Comparison of ENCODE assay signal across 26 cellular contexts in genomic region chr16:87466975-87467501, GRCh38. TPM values are rescaled to one million over a fixed set of nuclear protein-coding genes. Genes with fewer than 3 reads are reported as not detected.
A peak's percentile ranks its signal among the peaks of the same experiment; 100 is the strongest.
DNase-seq lines count a peak whose midpoint lies in the region; ATAC-seq, FAIRE-seq and TF ChIP-seq lines count a peak whose summit lies in the region.
"Had no signal": no experiment of that assay in that cellular context is flagged by ENCODE, and none has a peak within 500 bp of the region (broad histone marks: within the 10 kb centered on the region; RNA-seq: fewer than 3 reads in every experiment).

No MANE protein-coding gene starts in this region.

- H2AK9ac ChIP-seq in IMR-90 (replicated peaks; ENCODE audit: low read depth, low read length, poor library complexity): no peak overlapping the region

- H3K27me3 ChIP-seq in IMR-90 (ENCODE audit: control insufficient read depth, insufficient read depth, low read length): no peaks in the 10 kb centered on the region
- H3K27me3 ChIP-seq in K562 (ENCODE audit: control insufficient read depth in 2 of 2, insufficient read depth in 2 of 2, low read length in 2 of 2): no peaks in the 10 kb centered on the region
- H3K27me3 ChIP-seq in vagina: no peaks in the 10 kb centered on the region

- H3K36me3 ChIP-seq in IMR-90 (ENCODE audit: control insufficient read depth, insufficient read depth, low read length): no peaks in the 10 kb centered on the region
- H3K36me3 ChIP-seq in K562 (ENCODE audit: control insufficient read depth, insufficient read depth, low read length): no peaks in the 10 kb centered on the region
- no peaks in the 10 kb centered on the region for H3K36me3 ChIP-seq in vagina

- no TSS peak for BruUV-seq in IMR-90 (replicated peaks; lab: Mats Ljungman, UMichigan)
- no TSS peak for BruUV-seq in K562 (replicated peaks; lab: Mats Ljungman, UMichigan)

- H3K4me3 Mint-ChIP-seq in nephron (no peak overlapping the region), osteocyte (ENCODE audit: unreplicated experiment) (no peak overlapping the region)
- H3K4me3 Mint-ChIP-seq: activated CD4-positive, alpha-beta T cell treated with anti-CD3 and anti-CD28 coated beads, Interleukin-2, amount 10 ng/mL, durations not matched to agents 24 days and 14 days; stimulated activated effector memory CD8-positive, alpha-beta T cell treated with anti-CD3 and anti-CD28 coated beads, Interleukin-12 subunit alpha, Interleukin-12 subunit beta, amount 100 ng/mL, for 72 hours; T-helper 2 cell treated with Interferon-gamma antibody and Interleukin-4, amounts not matched to agents 5 μg/mL and 100 μg/mL, for 36 hours had no signal

- peak overlapping the region; percentile 9; the same call in 1 of the 2 replicates for H3K4ac ChIP-seq in IMR-90 (ENCODE audit: low read depth, low read length)

- no peak overlapping the region for H2BK15ac ChIP-seq in IMR-90 (ENCODE audit: low read depth, low read length)

- no peaks in the 10 kb centered on the region for H3K27me3 Mint-ChIP-seq in nephron (ENCODE audit: low read depth)
- H3K27me3 Mint-ChIP-seq in osteocyte (ENCODE audit: unreplicated experiment): no peaks in the 10 kb centered on the region

- H4K8ac ChIP-seq in IMR-90 (ENCODE audit: low read depth in 2 of 2, low read length in 2 of 2): no peak overlapping the region; a peak in 1 of 4 replicates

- H3K9me3 ChIP-seq in IMR-90 (ENCODE audit: control insufficient read depth, insufficient read depth, low read length) (no peaks in the 10 kb centered on the region), K562 (replicated peaks; ENCODE audit: control insufficient read depth, insufficient read depth, low read depth, low read length) (no peaks in the 10 kb centered on the region), vagina (no peaks in the 10 kb centered on the region)
- H3K9me3 ChIP-seq: psoas muscle had no signal

- no peaks in the 10 kb centered on the region for H3K9me3 Mint-ChIP-seq in nephron
- H3K9me3 Mint-ChIP-seq in osteocyte (ENCODE audit: unreplicated experiment): no peaks in the 10 kb centered on the region
- H3K9me3 Mint-ChIP-seq: activated CD4-positive, alpha-beta T cell treated with anti-CD3 and anti-CD28 coated beads, Interleukin-2, amount 10 ng/mL, durations not matched to agents 24 days and 14 days; stimulated activated effector memory CD8-positive, alpha-beta T cell treated with anti-CD3 and anti-CD28 coated beads, Interleukin-12 subunit alpha, Interleukin-12 subunit beta, amount 100 ng/mL, for 72 hours; T-helper 2 cell treated with Interferon-gamma antibody and Interleukin-4, amounts not matched to agents 5 μg/mL and 100 μg/mL, for 36 hours had no signal

- TF ChIP-seq POLR2A in IMR-90 (IDR thresholded peaks at IDR 0.05; ENCODE audit: low read depth, low read length) (no peak), K562 (conservative IDR thresholded peaks at IDR 0.05) (no peak), vagina (IDR thresholded peaks at IDR 0.05) (no peak)

- H2AFZ ChIP-seq in IMR-90 (replicated peaks; ENCODE audit: low read length, poor library complexity) (no peak overlapping the region), K562 (ENCODE audit: low read depth, low read length) (no peak overlapping the region)

- intact Hi-C loops in IMR-90 (cut with micrococcal nuclease): loop anchor here (5.0 kb wide), 1 partner anchor 35 kb away; no protein-coding TSS in a partner anchor
- intact Hi-C loops in K562 (cut with micrococcal nuclease): no loop called here
- intact Hi-C loops in vagina (cut with DNase I): no loop called here

- peaks cover 22% of the 10 kb centered on the region for H3K4me1 ChIP-seq in IMR-90 (ENCODE audit: control insufficient read depth, insufficient read depth, low read length)
- H3K4me1 ChIP-seq in K562 (replicated peaks in 1 of 2; ENCODE audit: control insufficient read depth in 2 of 2, insufficient read depth in 2 of 2, low read length in 2 of 2): peaks cover 22 to 32% of the 10 kb centered on the region in 2 experiments
- peaks cover 81% of the 10 kb centered on the region for H3K4me1 ChIP-seq in vagina

- no peak overlapping the region for H2BK20ac ChIP-seq in IMR-90 (ENCODE audit: low read depth, low read length)

- H2BK5ac ChIP-seq in IMR-90 (ENCODE audit: low read depth, low read length, poor library complexity, severe bottlenecking): no peak overlapping the region

- H3K27ac ChIP-seq in IMR-90 (ENCODE audit: insufficient read depth, low read length) (no peak overlapping the region), K562 (ENCODE audit: extremely low read depth, low read depth, low read length) (no peak overlapping the region), vagina (peak overlapping the region; percentile 94)
- H3K27ac ChIP-seq: HL-60, psoas muscle, SK-N-MC had no signal

- CTCF ChIA-PET in IMR-90 (lab: Yijun Ruan, JAX): interaction anchor here (0.6 kb wide), 1 partner anchor 16 kb away, joined by 8 read pairs; no protein-coding TSS in a partner anchor
- CTCF ChIA-PET in K562 (lab: Yijun Ruan, JAX; ENCODE audit: low intra/inter-chr PET ratio): no interaction called here

- no peak overlapping the region for H4K5ac ChIP-seq in IMR-90 (ENCODE audit: low read depth, low read length)

- no peak overlapping the region for H3K14ac ChIP-seq in IMR-90 (replicated peaks; ENCODE audit: low read depth, low read length)

- peaks cover 56% of the 10 kb centered on the region for H3K4me1 Mint-ChIP-seq in nephron
- peaks cover 85% of the 10 kb centered on the region for H3K4me1 Mint-ChIP-seq in osteocyte (ENCODE audit: unreplicated experiment)

- peak; percentile 19 for FAIRE-seq in K562 (lab: Jason Lieb, UNC)
- FAIRE-seq: H1, islet of Langerhans had no signal

- H3K9me1 ChIP-seq in IMR-90 (ENCODE audit: insufficient read depth, low read length) (peaks cover 24% of the 10 kb centered on the region), K562 (ENCODE audit: control insufficient read depth, insufficient read depth, low read length) (no peaks in the 10 kb centered on the region)

- H3K36me3 Mint-ChIP-seq in nephron (ENCODE audit: low read depth): no peaks in the 10 kb centered on the region
- H3K36me3 Mint-ChIP-seq in osteocyte (ENCODE audit: unreplicated experiment): no peaks in the 10 kb centered on the region
- H3K36me3 Mint-ChIP-seq: stimulated activated effector memory CD8-positive, alpha-beta T cell treated with anti-CD3 and anti-CD28 coated beads, Interleukin-12 subunit alpha, Interleukin-12 subunit beta, amount 100 ng/mL, for 72 hours had no signal

- H2AK5ac ChIP-seq in IMR-90 (ENCODE audit: low read depth, low read length): 0 out of 2 replicates have a peak overlapping the region, but pooled peaks have one; percentile 90

- H3K23ac ChIP-seq in IMR-90 (ENCODE audit: low read depth, low read length): no peak overlapping the region; the same call in 1 of the 2 replicates

- no peak for DNase-seq in IMR-90
- no peak for DNase-seq in K562 (ENCODE audit: extremely low read depth in 1 of 4, low spot score in 3 of 4)
- DNase-seq in vagina (ENCODE audit: extremely low spot score in 2 of 2): no peak
- DNase-seq in stimulated activated CD4-positive, alpha-beta T cell treated with anti-CD3 and anti-CD28 coated beads, Interleukin-2, amount 100 ng/mL, for 48 hours: no peak
- DNase-seq in activated CD4-positive, alpha-beta T cell treated with anti-CD3 and anti-CD28 coated beads for 1 hour: no peak
- no peak for DNase-seq in osteocyte (ENCODE audit: extremely low spot score, unreplicated experiment)
- DNase-seq: activated CD4-positive, alpha-beta T cell treated with anti-CD3 and anti-CD28 coated beads, Interleukin-2, amount 10 ng/mL, durations not matched to agents 24 days and 14 days; activated naive CD4-positive, alpha-beta T cell treated with Interleukin-2 at 50 U/mL for 16 hours; activated T-cell treated with anti-CD3 and anti-CD28 coated beads, Interleukin-2, amount 50 U/mL, for 48 hours; AML-193; aorta; cortex of kidney; DMS79; GF-D8; NCI-H1092 treated with DMSO at 0.1 percent for 48 hours; NCI-H187 treated with DMSO at 0.1 percent for 48 hours; NCI-H69; psoas muscle; stimulated activated CD4-positive, alpha-beta T cell treated with anti-CD3 and anti-CD28 coated beads, Interleukin-1b, Interleukin-23, amount 100 ng/mL, for 48 hours had no signal

- H3K79me1 ChIP-seq in IMR-90 (ENCODE audit: low read depth in 1 of 2, low read length in 2 of 2): peaks cover 47 to 80% of the 10 kb centered on the region in 2 experiments

- H3K27ac Mint-ChIP-seq in nephron (peak overlapping the region in 2 of 3 experiments; percentile 26 to 92), osteocyte (ENCODE audit: unreplicated experiment) (no peak overlapping the region)
- H3K27ac Mint-ChIP-seq: activated CD4-positive, alpha-beta T cell treated with anti-CD3 and anti-CD28 coated beads, Interleukin-2, amount 10 ng/mL, durations not matched to agents 24 days and 14 days; stimulated activated effector memory CD8-positive, alpha-beta T cell treated with anti-CD3 and anti-CD28 coated beads, Interleukin-12 subunit alpha, Interleukin-12 subunit beta, amount 100 ng/mL, for 72 hours; T-helper 2 cell treated with Interferon-gamma antibody and Interleukin-4, amounts not matched to agents 5 μg/mL and 100 μg/mL, for 36 hours had no signal

- no peak overlapping the region for H2BK120ac ChIP-seq in IMR-90 (ENCODE audit: low read depth, low read length)

- no peak overlapping the region for H3K4me2 ChIP-seq in IMR-90 (ENCODE audit: low read depth, low read length)
- H3K4me2 ChIP-seq in K562 (ENCODE audit: insufficient read depth, low read length): no peak overlapping the region

- dilution Hi-C loops in IMR-90 (cut with HindIII; ENCODE audit: low sequenced_read_pairs, unreplicated experiment): no loop called here

- no peak overlapping the region for H3K56ac ChIP-seq in IMR-90 (ENCODE audit: extremely low read depth, insufficient read depth, low read length)

- no peak overlapping the region for H3K4me3 ChIP-seq in IMR-90 (ENCODE audit: insufficient read depth, low read depth, low read length)
- H3K4me3 ChIP-seq in K562: no peak overlapping the region
- no peak overlapping the region for H3K4me3 ChIP-seq in vagina
- H3K4me3 ChIP-seq: psoas muscle, SK-N-MC had no signal

- ATAC-seq in IMR-90 (ENCODE audit: low read depth) (no peak), K562 (no peak)
- ATAC-seq: psoas muscle; stimulated activated effector memory CD8-positive, alpha-beta T cell treated with anti-CD3 and anti-CD28 coated beads, Interleukin-12 subunit alpha, Interleukin-12 subunit beta, amount 100 ng/mL, for 72 hours had no signal

- no peak for TF ChIP-seq EP300 in K562 (IDR thresholded peaks at IDR 0.05; ENCODE audit: low read length)

- no peak overlapping the region for H3K18ac ChIP-seq in IMR-90 (ENCODE audit: low read depth, low read length)

- in situ Hi-C loops in IMR-90 (cut with MboI; ENCODE audit: low sequenced_read_pairs) (no loop called here), K562 (cut with MboI) (no loop called here)

- H4K91ac ChIP-seq in IMR-90 (ENCODE audit: insufficient read depth, low read depth, low read length): no peak overlapping the region

- no peak for TF ChIP-seq RAD21 in IMR-90 (IDR thresholded peaks at IDR 0.05; ENCODE audit: low read length)
- TF ChIP-seq RAD21 in K562 (CRISPR knock-in tag; conservative IDR thresholded peaks at IDR 0.05 in 1 of 2, IDR thresholded peaks at IDR 0.05 in 1 of 2): no peak

- no CpG with 5 or more reads among the region's 8 CpGs for WGBS in IMR-90 (ENCODE audit: extremely low coverage in 2 of 2, insufficient read length in 1 of 2), 2 experiments
- WGBS in K562 (ENCODE audit: insufficient coverage, low coverage, missing lambda C conversion rate): 81% methylated on average over 8 of the region's 8 CpGs

- POLR2A ChIA-PET in IMR-90 (lab: Charles Lee; ENCODE audit: unreplicated experiment) (no interaction called here), K562 (lab: Yijun Ruan, JAX) (interaction anchor here (0.8 kb wide), 1 partner anchor 169 kb away, joined by 3 read pairs; no protein-coding TSS in a partner anchor)

- TF ChIP-seq CTCF in IMR-90 (conservative IDR thresholded peaks at IDR 0.05; ENCODE audit: low read depth, low read length): no peak
- no peak for TF ChIP-seq CTCF in K562 (IDR thresholded peaks at IDR 0.05 in 2 of 3, conservative IDR thresholded peaks at IDR 0.05 in 1 of 3; ENCODE audit: insufficient read depth in 2 of 3, low read depth in 1 of 3, low read length in 3 of 3)
- TF ChIP-seq CTCF in nephron (IDR thresholded peaks at IDR 0.05; ENCODE audit: unreplicated experiment in 3 of 3): no peak
- no peak for TF ChIP-seq CTCF in vagina (IDR thresholded peaks at IDR 0.05)
- TF ChIP-seq CTCF in osteocyte (IDR thresholded peaks at IDR 0.05): no peak

- H3K79me2 ChIP-seq in K562 (ENCODE audit: control insufficient read depth, insufficient read depth, low read length): peaks cover 8% of the 10 kb centered on the region; the same call in 1 of the 3 replicates

- H3K9ac ChIP-seq in IMR-90 (ENCODE audit: low read depth, low read length) (no peak overlapping the region), K562 (ENCODE audit: insufficient read depth in 1 of 2, low read depth in 2 of 2, low read length in 2 of 2) (no peak overlapping the region)

- H4K20me1 ChIP-seq in IMR-90 (ENCODE audit: insufficient read depth, low read length): peaks cover 65% of the 10 kb centered on the region
- H4K20me1 ChIP-seq in K562 (replicated peaks; ENCODE audit: control insufficient read depth, insufficient read depth, low read length): no peaks in the 10 kb centered on the region

RNA-seq across cellular contexts. Expression of gene ZCCHC14, which starts 25.8 kb away (rescaled TPM):
- total RNA-seq in IMR-90 (2012; rRNA removed): 2.5 and 2.8 TPM in 2 replicates
- polyA plus RNA-seq in IMR-90 (2012; rRNA removed): 5.3 and 7.4 TPM in 2 replicates
- polyA plus RNA-seq in IMR-90 (2012; cell fraction: cytosol; rRNA removed): 3.1 and 5.0 TPM in 2 replicates
- 18.4 and 27.2 TPM in 2 replicates for polyA plus RNA-seq in IMR-90 (2012; cell fraction: nucleus; rRNA removed; ENCODE audit: low replicate concordance)
- 12.3 and 12.8 TPM in 2 replicates for total RNA-seq in K562 (2011; cell fraction: chromatin; rRNA removed; ENCODE audit: low replicate concordance)
- total RNA-seq in K562 (2011; cell fraction: nucleolus; rRNA removed): 8.2 and 10.7 TPM in 2 replicates
- 7.7 and 8.7 TPM in 2 replicates for total RNA-seq in K562 (2011; cell fraction: nucleoplasm; rRNA removed)
- 3.0 and 3.6 TPM in 2 replicates for total RNA-seq in K562 (2014; rRNA removed)
- 2.1 and 2.3 TPM in 2 replicates for total RNA-seq in K562 (2014; rRNA removed; fragmentation: Illumina TruSeq; extraction: Trizol)
- total RNA-seq in K562 (2015; rRNA removed; fragmentation: Illumina TruSeq; extraction: Trizol): 2.9 and 3.3 TPM in 2 replicates
- 12.4 and 12.8 TPM in 2 replicates for total RNA-seq in K562 (2021)
- polyA plus RNA-seq in K562 (2011; rRNA removed): 1.8 and 2.4 TPM in 2 replicates
- 1.9 and 2.9 TPM in 2 replicates for polyA plus RNA-seq in K562 (2011; cell fraction: cytosol; rRNA removed)
- 8.2 and 15.7 TPM in 2 replicates for polyA plus RNA-seq in K562 (2011; cell fraction: nucleus; rRNA removed)
- polyA plus RNA-seq in K562 (2012): 7.3 and 8.2 TPM in 2 replicates
- polyA plus RNA-seq in K562 (2014; fragmentation: Illumina TruSeq; extraction: Trizol): 5.9 and 6.0 TPM in 2 replicates
- polyA plus RNA-seq in K562 (2014; fragmentation: Nextera tagmentation; extraction: Ambion mirVana): 1 to 10 TPM; 1.5 TPM
- polyA plus RNA-seq in K562 (2014; rRNA removed): 5.1 and 5.5 TPM in 2 replicates
- polyA minus RNA-seq in K562 (2011; rRNA and poly(A)+ RNA removed): 2.8 and 3.0 TPM in 2 replicates
- 5.0 and 7.8 TPM in 2 replicates for polyA minus RNA-seq in K562 (2011; cell fraction: cytosol; rRNA and poly(A)+ RNA removed)
- polyA minus RNA-seq in K562 (2011; cell fraction: nucleus; rRNA and poly(A)+ RNA removed): 6.2 and 6.7 TPM in 2 replicates
- 74.2 TPM for total RNA-seq in vagina
- 44.8 and 47.7 TPM in 2 replicates for total RNA-seq in osteocyte
